Comparison of ENCODE assay signal across 1 cellular context in the genomic region with DNA sequence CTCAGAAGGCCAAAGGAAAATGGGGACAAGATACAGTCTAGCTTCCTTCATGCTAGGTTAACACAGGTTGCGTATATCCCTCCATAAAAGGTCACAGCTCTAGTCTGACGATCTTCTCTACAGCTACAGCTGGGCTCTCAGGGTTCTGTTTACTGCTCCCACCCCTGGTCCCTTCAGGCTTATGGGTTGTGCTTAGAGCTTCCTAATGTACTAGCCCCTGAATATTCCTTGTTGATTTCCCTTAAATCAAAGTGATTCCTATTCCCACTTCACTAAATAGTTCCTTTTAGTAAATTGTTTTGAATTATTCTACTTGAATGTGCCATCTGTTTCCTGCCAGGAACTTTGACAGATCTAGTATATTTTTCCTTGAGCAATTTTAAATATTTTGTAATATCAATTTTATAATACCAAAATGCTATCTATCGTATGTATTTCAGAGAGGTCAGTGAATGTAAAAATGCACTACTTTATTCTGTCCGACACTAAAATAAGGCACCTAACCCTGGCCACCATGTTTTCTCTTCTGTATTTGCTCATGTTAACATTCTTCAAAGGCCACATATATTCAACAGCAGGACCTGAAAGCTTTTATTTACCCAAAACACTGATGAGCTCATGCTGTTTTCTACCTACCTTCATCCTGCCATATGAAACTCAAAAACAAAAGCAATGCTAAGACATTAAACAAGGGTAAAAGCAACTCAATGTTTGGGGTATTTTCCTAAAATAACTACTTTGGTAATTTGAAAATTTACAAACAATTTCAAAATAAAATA.
A peak's percentile ranks its signal among the peaks of the same experiment; 100 is the strongest.
TF ChIP-seq lines count a peak whose summit lies in the region.

No MANE protein-coding gene starts in this region.

TF ChIP-seq in HepG2, 621 proteins besides CTCF, POLR2A, EP300 and RAD21 (continued from another document):
- TF ChIP-seq ARID5B (CRISPR knock-in tag; IDR thresholded peaks at IDR 0.05) (peak; percentile 68), SRSF9 (IDR thresholded peaks at IDR 0.05; ENCODE audit: borderline replicate concordance, insufficient read depth, low read depth, low read length, poor library complexity, severe bottlenecking) (no peak), ZNF639 (CRISPR knock-in tag; conservative IDR thresholded peaks at IDR 0.05) (no peak), ATF2 (CRISPR knock-in tag; IDR thresholded peaks at IDR 0.05) (no peak), ZNF232 (CRISPR knock-in tag; IDR thresholded peaks at IDR 0.05; ENCODE audit: borderline replicate concordance) (no peak), UBTF (CRISPR knock-in tag; IDR thresholded peaks at IDR 0.05) (no peak), REXO4 (CRISPR knock-in tag; IDR thresholded peaks at IDR 0.05; ENCODE audit: borderline replicate concordance) (no peak), XRCC5 (optimal IDR thresholded peaks at IDR 0.05; ENCODE audit: low read length) (no peak), NFKB2 (CRISPR knock-in tag; IDR thresholded peaks at IDR 0.05; ENCODE audit: borderline replicate concordance) (no peak), ZSCAN20 (CRISPR knock-in tag; IDR thresholded peaks at IDR 0.05; ENCODE audit: borderline replicate concordance) (no peak), NFE2 (CRISPR knock-in tag; IDR thresholded peaks at IDR 0.05) (no peak), NFYB (CRISPR knock-in tag; IDR thresholded peaks at IDR 0.05) (no peak), ELF3 (CRISPR knock-in tag; IDR thresholded peaks at IDR 0.05) (peak; percentile 44; the same call in 1 of the 2 replicates), JUND (CRISPR knock-in tag; IDR thresholded peaks at IDR 0.05) (no peak), ERF (CRISPR knock-in tag; IDR thresholded peaks at IDR 0.05) (no peak), ZNF432 (CRISPR knock-in tag; IDR thresholded peaks at IDR 0.05; ENCODE audit: borderline replicate concordance) (no peak), ATF6 (CRISPR knock-in tag; conservative IDR thresholded peaks at IDR 0.05) (no peak), ZNF205 (CRISPR knock-in tag; IDR thresholded peaks at IDR 0.05) (no peak), YEATS4 (CRISPR knock-in tag; IDR thresholded peaks at IDR 0.05; ENCODE audit: borderline replicate concordance) (no peak), ZNF234 (CRISPR knock-in tag; conservative IDR thresholded peaks at IDR 0.05) (no peak), SNAI1 (CRISPR knock-in tag; IDR thresholded peaks at IDR 0.05; ENCODE audit: borderline replicate concordance) (no peak), SOX5 (CRISPR knock-in tag; IDR thresholded peaks at IDR 0.05; ENCODE audit: borderline replicate concordance) (peak; percentile 19; the same call in 1 of the 2 replicates), ZNF292 (CRISPR knock-in tag; IDR thresholded peaks at IDR 0.05; ENCODE audit: borderline replicate concordance, low read depth) (no peak), MAF1 (CRISPR knock-in tag; IDR thresholded peaks at IDR 0.05; ENCODE audit: borderline replicate concordance) (no peak), MIER3 (CRISPR knock-in tag; IDR thresholded peaks at IDR 0.05; ENCODE audit: borderline replicate concordance) (no peak)
- TF ChIP-seq, protein P1, sequence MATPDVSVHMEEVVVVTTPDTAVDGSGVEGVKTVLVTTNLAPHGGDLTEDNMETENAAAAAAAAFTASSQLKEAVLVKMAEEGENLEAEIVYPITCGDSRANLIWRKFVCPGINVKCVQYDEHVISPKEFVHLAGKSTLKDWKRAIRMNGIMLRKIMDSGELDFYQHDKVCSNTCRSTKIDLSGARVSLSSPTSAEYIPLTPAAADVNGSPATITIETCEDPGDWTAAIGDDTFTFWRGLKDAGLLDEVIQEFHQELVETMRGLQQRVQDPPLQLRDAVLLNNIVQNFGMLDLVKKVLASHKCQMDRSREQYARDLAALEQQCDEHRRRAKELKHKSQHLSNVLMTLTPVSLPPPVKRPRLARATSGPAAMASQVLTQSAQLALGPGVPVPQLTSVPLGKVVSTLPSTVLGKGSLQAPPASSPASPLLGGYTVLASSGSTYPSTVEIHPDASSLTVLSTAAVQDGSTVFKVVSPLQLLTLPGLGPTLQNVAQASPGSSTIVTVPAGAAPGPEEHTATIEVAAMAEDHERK (CRISPR knock-in tag; IDR thresholded peaks at IDR 0.05; ENCODE audit: low read depth) = no peak
TF ChIP-seq in HepG2: peak in this region for 15.
